In genomic region chr2:60275958-60276357, GRCh38 we compare ENCODE assay signal across 23 cellular contexts.
DNase-seq lines count a peak whose midpoint lies in the region; ATAC-seq and TF ChIP-seq lines count a peak whose summit lies in the region.
"Had no signal": no experiment of that assay in that cellular context is flagged by ENCODE, and none has a peak within 500 bp of the region (broad histone marks: within the 10 kb centered on the region; RNA-seq: fewer than 3 reads in every experiment).

No MANE protein-coding gene starts in this region.

- no peak overlapping the region for H3K4me3 ChIP-seq in H7 (ENCODE audit: insufficient read depth, low read depth, low read length)
- H3K4me3 ChIP-seq in endodermal cell (ENCODE audit: low read length) = no peak overlapping the region
- H3K4me3 ChIP-seq: MG63, Peyer's patch had no signal

- H3K4me1 Mint-ChIP-seq in endodermal cell = peaks cover 9% of the 10 kb centered on the region
- peaks cover 0 to 4% of the 10 kb centered on the region in 2 donors for H3K4me1 Mint-ChIP-seq in stimulated activated naive B cell treated with anti-CD40 and anti-IgM and Interleukin-4, amounts not matched to agents 10 μg/mL and 1 μg/mL and 100 μg/mL, for 72 hours
- H3K4me1 Mint-ChIP-seq: B cell, T-helper 17 cell had no signal

- DNase-seq in H7 (peak; percentile 50), NCI-H69 (lab: John Stamatoyannopoulos, UW) (peak; percentile 1), endodermal cell (no peak), COR-L47 (lab: John Stamatoyannopoulos, UW) (no peak)
- no peak for DNase-seq in stimulated activated naive B cell treated with anti-CD40 and anti-IgM and Interleukin-4, amounts not matched to agents 10 μg/mL and 1 μg/mL and 100 μg/mL, for 72 hours
- DNase-seq in activated T-cell treated with anti-CD3 and anti-CD28 coated beads, Interleukin-2, amount 50 U/mL, for 1 hour = no peak
- DNase-seq: CD8-positive, alpha-beta T cell; HFFc6; KBM-7; MG63; NCI-H1048; NCI-H1417; NCI-H1694; NCI-H2029 treated with DMSO at 0.1 percent for 48 hours; NCI-H446 treated with DMSO at 0.1 percent for 48 hours; NCI-H526; Peyer's patch; SIG-M5; SK-N-SH; T-helper 17 cell had no signal

- no peak for ATAC-seq in stimulated activated naive B cell treated with anti-CD40 and anti-IgM and Interleukin-4, amounts not matched to agents 10 μg/mL and 1 μg/mL and 100 μg/mL, for 72 hours (replicated peaks)
- ATAC-seq in GM19023 (IDR thresholded peaks at IDR 0.05; ENCODE audit: unreplicated experiment) = no peak
- ATAC-seq: CD8-positive, alpha-beta T cell; T-helper 17 cell had no signal

- no peak overlapping the region for H3K27ac ChIP-seq in endodermal cell (ENCODE audit: low read depth, low read length)
- H3K27ac ChIP-seq: C4-2B, Peyer's patch had no signal

- 89 to 96% methylated on average over 2 to 3 of the region's 3 CpGs for WGBS in endodermal cell (ENCODE audit: insufficient coverage in 1 of 2, insufficient read length in 1 of 2), 2 experiments

- H3K9me3 ChIP-seq in endodermal cell (ENCODE audit: control insufficient read depth, low read length) = peaks cover 12% of the 10 kb centered on the region
- H3K9me3 ChIP-seq: MG63, SK-N-SH had no signal

- H3K9me3 Mint-ChIP-seq in endodermal cell = peaks cover 9% of the 10 kb centered on the region
- peaks cover 0 to 6% of the 10 kb centered on the region in 2 donors for H3K9me3 Mint-ChIP-seq in stimulated activated naive B cell treated with anti-CD40 and anti-IgM and Interleukin-4, amounts not matched to agents 10 μg/mL and 1 μg/mL and 100 μg/mL, for 72 hours
- H3K9me3 Mint-ChIP-seq: CD8-positive, alpha-beta T cell had no signal

- H3K36me3 Mint-ChIP-seq in endodermal cell (ENCODE audit: low read depth) = no peaks in the 10 kb centered on the region
- H3K36me3 Mint-ChIP-seq in stimulated activated naive B cell treated with anti-CD40 and anti-IgM and Interleukin-4, amounts not matched to agents 10 μg/mL and 1 μg/mL and 100 μg/mL, for 72 hours = peaks cover 3 to 5% of the 10 kb centered on the region in 2 donors
- H3K36me3 Mint-ChIP-seq: CD8-positive, alpha-beta T cell had no signal

- no peak overlapping the region for H3K9ac ChIP-seq in endodermal cell (ENCODE audit: extremely low read depth, low read length, poor library complexity, severe bottlenecking)
- H3K9ac ChIP-seq: SK-N-SH had no signal

- no peak overlapping the region for H3K4me3 Mint-ChIP-seq in endodermal cell
- H3K4me3 Mint-ChIP-seq in stimulated activated naive B cell treated with anti-CD40 and anti-IgM and Interleukin-4, amounts not matched to agents 10 μg/mL and 1 μg/mL and 100 μg/mL, for 72 hours = no peak overlapping the region
- H3K4me3 Mint-ChIP-seq: B cell; CD8-positive, alpha-beta T cell; HFFc6; T-helper 17 cell had no signal

- TF ChIP-seq CTCF in endodermal cell (conservative IDR thresholded peaks at IDR 0.05) = peak; percentile 56

- H3K36me3 ChIP-seq in H7 (replicated peaks; ENCODE audit: control insufficient read depth, insufficient read depth, low read length) (no peaks in the 10 kb centered on the region), endodermal cell (ENCODE audit: control insufficient read depth, insufficient read depth, low read length) (no peaks in the 10 kb centered on the region)
- H3K36me3 ChIP-seq: MG63, Peyer's patch had no signal

- peaks cover 2% of the 10 kb centered on the region for H3K27me3 Mint-ChIP-seq in endodermal cell (ENCODE audit: insufficient read depth)
- H3K27me3 Mint-ChIP-seq in stimulated activated naive B cell treated with anti-CD40 and anti-IgM and Interleukin-4, amounts not matched to agents 10 μg/mL and 1 μg/mL and 100 μg/mL, for 72 hours = no peaks in the 10 kb centered on the region
- H3K27me3 Mint-ChIP-seq: B cell, T-helper 17 cell had no signal

- H3K27me3 ChIP-seq in H7 (ENCODE audit: control insufficient read depth, insufficient read depth, low read length) = no peaks in the 10 kb centered on the region
- H3K27me3 ChIP-seq in endodermal cell (ENCODE audit: control insufficient read depth, insufficient read depth, low read length, poor library complexity, severe bottlenecking) = no peaks in the 10 kb centered on the region
- H3K27me3 ChIP-seq: MG63, Peyer's patch had no signal

- H3K4me1 ChIP-seq in endodermal cell (ENCODE audit: control insufficient read depth, insufficient read depth, low read length) = no peaks in the 10 kb centered on the region
- H3K4me1 ChIP-seq: Peyer's patch had no signal

- H3K27ac Mint-ChIP-seq in endodermal cell = no peak overlapping the region
- peak overlapping the region; percentile 68 for H3K27ac Mint-ChIP-seq in stimulated activated naive B cell treated with anti-CD40 and anti-IgM and Interleukin-4, amounts not matched to agents 10 μg/mL and 1 μg/mL and 100 μg/mL, for 72 hours
- H3K27ac Mint-ChIP-seq: B cell; CD8-positive, alpha-beta T cell; HFFc6; T-helper 17 cell had no signal

Comparison
In these comparisons a context has a peak if more than half of its experiments do, and no peak if none do; other contexts are left out.
1. DNase-seq: peak in H7 (single experiment) and NCI-H69 (single experiment); none in endodermal cell (single experiment), stimulated activated naive B cell treated with anti-CD40 and anti-IgM and Interleukin-4, amounts not matched to agents 10 μg/mL and 1 μg/mL and 100 μg/mL, for 72 hours (single experiment), COR-L47 (single experiment) and activated T-cell treated with anti-CD3 and anti-CD28 coated beads, Interleukin-2, amount 50 U/mL, for 1 hour (single experiment).